Comparison of ENCODE assay signal across 21 cellular contexts in genomic region chr11:44335052-44335894, GRCh38. TPM values are rescaled to one million over a fixed set of nuclear protein-coding genes. Genes with fewer than 3 reads are reported as not detected.
A peak's percentile ranks its signal among the peaks of the same experiment; 100 is the strongest.
DNase-seq lines count a peak whose midpoint lies in the region; FAIRE-seq and TF ChIP-seq lines count a peak whose summit lies in the region.
"Had no signal": no experiment of that assay in that cellular context is flagged by ENCODE, and none has a peak within 500 bp of the region (broad histone marks: within the 10 kb centered on the region; RNA-seq: fewer than 3 reads in every experiment).

No MANE protein-coding gene starts in this region.

- 11% methylated on average over 9 of the region's 17 CpGs for WGBS in HUES64

- POLR2A ChIA-PET in endothelial cell of umbilical vein (lab: Charles Lee) = no interaction called here
- POLR2A ChIA-PET in GM10248 (lab: Yijun Ruan, JAX) = no interaction called here

- no peaks in the 10 kb centered on the region for H3K9me3 ChIP-seq in ES-I3 (ENCODE audit: control insufficient read depth, insufficient read depth, low read length)
- no peaks in the 10 kb centered on the region for H3K9me3 ChIP-seq in HUES64 (ENCODE audit: insufficient read depth, low read depth, low read length)
- H3K9me3 ChIP-seq in endothelial cell of umbilical vein (replicated peaks; ENCODE audit: control insufficient read depth, insufficient read depth, low read length) = no peaks in the 10 kb centered on the region

- DNase-seq in endothelial cell of umbilical vein (ENCODE audit: low read depth, low spot score) (no peak), nephron progenitor cell (no peak), D721Med (ENCODE audit: insufficient read length, low spot score) (no peak), dorsolateral prefrontal cortex (no peak), hypothalamus (lab: John Stamatoyannopoulos, UW) (no peak), GM10248 (ENCODE audit: extremely low spot score) (no peak)
- DNase-seq: DMS79 treated with DMSO at 0.1 percent for 48 hours, GOT3, NCI-H1092 treated with DMSO at 0.1 percent for 48 hours, NCI-H1436 treated with DMSO at 0.1 percent for 48 hours, NCI-H1930, NCI-H2227 treated with DMSO at 0.1 percent for 48 hours, NCI-H510A treated with DMSO at 0.1 percent for 48 hours, NCI-H748 treated with DMSO at 0.1 percent for 48 hours, SIG-M5 had no signal

- no peak overlapping the region for H3K4me2 ChIP-seq in endothelial cell of umbilical vein (ENCODE audit: insufficient read depth, low read length)
- H3K4me2 ChIP-seq: KMS-11 had no signal

- no peaks in the 10 kb centered on the region for H3K9me3 Mint-ChIP-seq in nephron progenitor cell

- H3K27ac ChIP-seq in HUES64 (ENCODE audit: low read depth, low read length) = no peak overlapping the region
- no peak overlapping the region for H3K27ac ChIP-seq in endothelial cell of umbilical vein (ENCODE audit: insufficient read depth, low read depth, low read length)
- H3K27ac ChIP-seq in dorsolateral prefrontal cortex = peak overlapping the region in 1 of 59 donors; percentile 8
- H3K27ac ChIP-seq: C4-2B, KMS-11 had no signal

- intact Hi-C loops in endothelial cell of umbilical vein (cut with micrococcal nuclease) = no loop called here
- intact Hi-C loops in dorsolateral prefrontal cortex (cut with DNase I) = no loop called here

- peak overlapping the region; percentile 4; the same call in 1 of the 2 replicates for H3K4me3 ChIP-seq in HUES64 (ENCODE audit: low read length)
- H3K4me3 ChIP-seq in endothelial cell of umbilical vein (replicated peaks in 1 of 3; ENCODE audit: insufficient read depth in 1 of 3, low read depth in 1 of 3, low read length in 3 of 3) = no peak overlapping the region
- no peak overlapping the region for H3K4me3 ChIP-seq in dorsolateral prefrontal cortex

- no peak overlapping the region for H2AFZ ChIP-seq in endothelial cell of umbilical vein (ENCODE audit: low read depth, low read length)

- peak overlapping the region; percentile 33; the same call in 1 of the 2 replicates for H3K9ac ChIP-seq in ES-I3 (ENCODE audit: low read depth, low read length)
- H3K9ac ChIP-seq in HUES64 (ENCODE audit: low read depth, low read length) = no peak overlapping the region
- no peak overlapping the region for H3K9ac ChIP-seq in endothelial cell of umbilical vein (replicated peaks; ENCODE audit: extremely low read depth, insufficient read depth, low read length)
- H3K9ac ChIP-seq: KMS-11 had no signal

- H3K9me1 ChIP-seq in endothelial cell of umbilical vein (replicated peaks; ENCODE audit: control insufficient read depth, extremely low read depth, insufficient read depth, low read length) = no peaks in the 10 kb centered on the region

- dilution Hi-C loops in endothelial cell of umbilical vein (cut with MboI; ENCODE audit: extremely low pct_ligation_motif_present, low sequenced_read_pairs) = no loop called here

- TF ChIP-seq CTCF in endothelial cell of umbilical vein (IDR thresholded peaks at IDR 0.05; ENCODE audit: extremely low read depth in 1 of 2, insufficient read depth in 1 of 2, low read depth in 1 of 2, low read length in 2 of 2) (no peak), nephron progenitor cell (IDR thresholded peaks at IDR 0.05) (no peak), D721Med (IDR thresholded peaks at IDR 0.05; ENCODE audit: insufficient read depth, missing control alignments) (no peak), dorsolateral prefrontal cortex (IDR thresholded peaks at IDR 0.05 in 54 of 56, conservative IDR thresholded peaks at IDR 0.05 in 2 of 56; ENCODE audit: low read depth in 1 of 56, partially characterized antibody in 56 of 56) (no peak), GM10248 (IDR thresholded peaks at IDR 0.05; ENCODE audit: control extremely low read depth, extremely low read depth, low read depth, missing control alignments) (no peak)

- H3K36me3 ChIP-seq in ES-I3 (ENCODE audit: insufficient read depth, low read length) = no peaks in the 10 kb centered on the region
- no peaks in the 10 kb centered on the region for H3K36me3 ChIP-seq in HUES64 (ENCODE audit: insufficient read depth, low read length)
- H3K36me3 ChIP-seq in endothelial cell of umbilical vein (ENCODE audit: control insufficient read depth in 2 of 2, extremely low read depth in 1 of 2, insufficient read depth in 2 of 2, low read length in 2 of 2) = no peaks in the 10 kb centered on the region

- H3K79me2 ChIP-seq in endothelial cell of umbilical vein (ENCODE audit: control insufficient read depth, insufficient read depth, low read length) = no peaks in the 10 kb centered on the region

- BruUV-seq in endothelial cell of umbilical vein (replicated peaks; lab: Mats Ljungman, UMichigan) = no TSS peak

- H3K36me3 Mint-ChIP-seq in nephron progenitor cell (ENCODE audit: low read depth) = no peaks in the 10 kb centered on the region

- peak overlapping the region; percentile 11 for H3K4me3 Mint-ChIP-seq in nephron progenitor cell

- peaks cover 18% of the 10 kb centered on the region; the same call in 1 of the 2 replicates for H3K4me1 ChIP-seq in ES-I3 (ENCODE audit: insufficient read depth, low read length)
- peaks cover 43% of the 10 kb centered on the region for H3K4me1 ChIP-seq in HUES64 (ENCODE audit: insufficient read depth, low read length)
- H3K4me1 ChIP-seq in endothelial cell of umbilical vein (ENCODE audit: control insufficient read depth, extremely low read depth, insufficient read depth, low read length) = no peaks in the 10 kb centered on the region

- H3K27ac Mint-ChIP-seq in nephron progenitor cell = no peak overlapping the region

- H3K4me1 Mint-ChIP-seq in nephron progenitor cell = peaks cover 77% of the 10 kb centered on the region

- CTCF ChIA-PET in endothelial cell of umbilical vein (lab: Charles Lee) (no interaction called here), GM10248 (lab: Yijun Ruan, JAX) (interaction anchor here (0.9 kb wide), 1 partner anchor 196 kb away, joined by 3 read pairs; no protein-coding TSS in a partner anchor)

- H3K27me3 Mint-ChIP-seq in nephron progenitor cell (ENCODE audit: low read depth, poor library complexity) = peaks cover 100% of the 10 kb centered on the region

- no peaks in the 10 kb centered on the region for H4K20me1 ChIP-seq in endothelial cell of umbilical vein (replicated peaks; ENCODE audit: control insufficient read depth, extremely low read depth, insufficient read depth, low read length)

- no peak for TF ChIP-seq POLR2A in endothelial cell of umbilical vein (IDR thresholded peaks at IDR 0.05; ENCODE audit: low read depth, low read length)

- H3K27me3 ChIP-seq in HUES64 (ENCODE audit: insufficient read depth, low read length) = peaks cover 85% of the 10 kb centered on the region
- peaks cover 54 to 59% of the 10 kb centered on the region in 2 experiments for H3K27me3 ChIP-seq in endothelial cell of umbilical vein (ENCODE audit: control insufficient read depth in 2 of 2, insufficient read depth in 2 of 2, low read length in 2 of 2)
- peaks cover 0 to 81% (median 57%) of the 10 kb centered on the region in 45 donors for H3K27me3 ChIP-seq in dorsolateral prefrontal cortex

- FAIRE-seq in endothelial cell of umbilical vein (lab: Jason Lieb, UNC) (no peak), D721Med (lab: Jason Lieb, UNC) (no peak)
- FAIRE-seq: A204.1, GM12892 had no signal

TF ChIP-seq in endothelial cell of umbilical vein, 7 proteins besides CTCF, POLR2A, EP300 and RAD21:
- peak; percentile 24 for TF ChIP-seq EZH2 (IDR thresholded peaks at IDR 0.05; ENCODE audit: borderline replicate concordance, low read depth, low read length, severe bottlenecking)
- no peak for TF ChIP-seq FOS (IDR thresholded peaks at IDR 0.05; ENCODE audit: borderline replicate concordance, insufficient read depth, low read length)
- TF ChIP-seq JUN (IDR thresholded peaks at IDR 0.05; ENCODE audit: borderline replicate concordance, insufficient read depth, insufficient read length, low read depth) = no peak
- TF ChIP-seq MYC (IDR thresholded peaks at IDR 0.05; ENCODE audit: low read depth, low read length) = no peak
TF ChIP-seq in endothelial cell of umbilical vein: peak in this region for 1.

RNA-seq across cellular contexts. Expression of gene ALX4, which starts 25.3 kb away (rescaled TPM):
- 0.10 TPM for polyA plus RNA-seq in HUES64 (2013, experiment 1 of 2)
- 0.06 TPM for polyA plus RNA-seq in HUES64 (2013, experiment 2 of 2)
- total RNA-seq in endothelial cell of umbilical vein (not detected in 2 replicates), dorsolateral prefrontal cortex (1 to 10 TPM in 7 of 120 experiments, under 1 TPM in 83, not detected in 30; 0.06 to 2.1 (median 0.25) TPM)
- not detected in 2 replicates for polyA plus RNA-seq in endothelial cell of umbilical vein
- polyA plus RNA-seq in endothelial cell of umbilical vein (2011; cell fraction: cytosol; rRNA removed) = not detected in 2 replicates
- not detected in 2 replicates for polyA plus RNA-seq in endothelial cell of umbilical vein (2011; cell fraction: nucleus; rRNA removed)
- not detected in 2 replicates for polyA plus RNA-seq in endothelial cell of umbilical vein (2012)
- polyA minus RNA-seq in endothelial cell of umbilical vein = not detected in 2 replicates
- polyA minus RNA-seq in endothelial cell of umbilical vein (2011; cell fraction: cytosol; rRNA and poly(A)+ RNA removed) = not detected
- not detected in 2 replicates for polyA minus RNA-seq in endothelial cell of umbilical vein (2011; cell fraction: nucleus; rRNA and poly(A)+ RNA removed)
